Comparison of ENCODE assay signal across 16 cellular contexts in genomic region chr14:74141703-74142102, GRCh38. TPM values are rescaled to one million over a fixed set of nuclear protein-coding genes. Genes with fewer than 3 reads are reported as not detected.
DNase-seq lines count a peak whose midpoint lies in the region; ATAC-seq and TF ChIP-seq lines count a peak whose summit lies in the region.
"Had no signal": no experiment of that assay in that cellular context is flagged by ENCODE, and none has a peak within 500 bp of the region (broad histone marks: within the 10 kb centered on the region; RNA-seq: fewer than 3 reads in every experiment).

No MANE protein-coding gene starts in this region.

- DNase-seq in left ventricle myocardium superior (no peak), right atrium auricular region (ENCODE audit: low spot score) (no peak), foreskin fibroblast (peak; percentile 7 to 34), myocyte (ENCODE audit: low read depth) (peak; percentile 18), COR-L47 (lab: John Stamatoyannopoulos, UW) (no peak), NCI-H1417 (lab: John Stamatoyannopoulos, UW) (no peak), KBM-7 (no peak), SKM-1 (lab: John Stamatoyannopoulos, UW; ENCODE audit: unreplicated experiment) (no peak)
- DNase-seq: activated CD4-positive, alpha-beta memory T cell treated with anti-CD3 and anti-CD28 coated beads for 36 hours; amygdala; cortex of kidney; NCI-H1092; NCI-H2227 treated with DMSO at 0.1 percent for 48 hours; psoas muscle; SK-N-SH; stimulated activated CD4-positive, alpha-beta T cell treated with anti-CD3 and anti-CD28 coated beads, Interleukin-2, amount 100 ng/mL, for 48 hours had no signal

- TF ChIP-seq CTCF in right atrium auricular region (IDR thresholded peaks at IDR 0.05) (no peak), foreskin fibroblast (IDR thresholded peaks at IDR 0.05; ENCODE audit: low read depth, low read length) (no peak)

- intact Hi-C loops in left ventricle myocardium superior (cut with micrococcal nuclease): no loop called here

- ATAC-seq in left ventricle myocardium superior: peak; percentile 54

- peaks cover 0 to 15% of the 10 kb centered on the region in 2 donors for H3K4me1 ChIP-seq in right atrium auricular region

- H3K9me3 ChIP-seq in right atrium auricular region: no peaks in the 10 kb centered on the region
- H3K9me3 ChIP-seq: psoas muscle, SK-N-SH had no signal

- in situ Hi-C loops in KBM-7 (cut with MboI; ENCODE audit: low pct_unique_long_range_greater_than_20kb, low sequenced_read_pairs): no loop called here

- H3K27me3 ChIP-seq in right atrium auricular region: no peaks in the 10 kb centered on the region

- H3K4me3 ChIP-seq in right atrium auricular region: no peak overlapping the region
- H3K4me3 ChIP-seq in foreskin fibroblast (ENCODE audit: low read depth in 1 of 2, low read length in 2 of 2): no peak overlapping the region
- H3K4me3 ChIP-seq: psoas muscle had no signal

- H3K36me3 ChIP-seq in right atrium auricular region: no peaks in the 10 kb centered on the region

- H3K27ac ChIP-seq in right atrium auricular region: no peak overlapping the region

RNA-seq across cellular contexts. Expression of gene LIN52, which starts 56.9 kb away (rescaled TPM):
- total RNA-seq in left ventricle myocardium superior (6.9 TPM), right atrium auricular region (1 to 10 TPM; 7.1 to 7.4 TPM), myocyte (6.5 and 7.5 TPM in 2 replicates)
- 4.5 TPM for polyA plus RNA-seq in myocyte (2012)

RNA-seq across cellular contexts. Expression of gene ALDH6A1, which starts 57.5 kb away (rescaled TPM):
- total RNA-seq in left ventricle myocardium superior: 59.8 TPM
- 10 to 100 TPM; 28.8 to 37.2 TPM for total RNA-seq in right atrium auricular region
- total RNA-seq in myocyte: 14.9 and 16.8 TPM in 2 replicates
- 5.0 TPM for polyA plus RNA-seq in myocyte (2012)

Comparison
In these comparisons a context has a peak if more than half of its experiments do, and no peak if none do; other contexts are left out.
1. DNase-seq: peak in foreskin fibroblast (2 of 2) and myocyte (single experiment); none in left ventricle myocardium superior (single experiment), right atrium auricular region (single experiment), COR-L47 (single experiment), NCI-H1417 (0 of 3), KBM-7 (single experiment) and SKM-1 (single experiment).